In genomic region chr16:70453117-70453890, GRCh38 we compare ENCODE assay signal across 8 cellular contexts. TPM values are rescaled to one million over a fixed set of nuclear protein-coding genes. Genes with fewer than 3 reads are reported as not detected.
DNase-seq lines count a peak whose midpoint lies in the region; ATAC-seq and TF ChIP-seq lines count a peak whose summit lies in the region.

No MANE protein-coding gene starts in this region.

- H3K4me3 ChIP-seq in H7 (ENCODE audit: insufficient read depth, low read depth, low read length) (peak overlapping the region; percentile 83), right atrium auricular region (peak overlapping the region; percentile 89 to 95), skeletal muscle satellite cell (ENCODE audit: low read length) (peak overlapping the region; percentile 91)

- no peak for TF ChIP-seq CTCF in right atrium auricular region (IDR thresholded peaks at IDR 0.05)

- no peaks in the 10 kb centered on the region for H3K36me3 ChIP-seq in H7 (replicated peaks; ENCODE audit: control insufficient read depth, insufficient read depth, low read length)
- H3K36me3 ChIP-seq in right atrium auricular region: no peaks in the 10 kb centered on the region
- H3K36me3 ChIP-seq in skeletal muscle satellite cell (ENCODE audit: insufficient read depth, low read length): no peaks in the 10 kb centered on the region

- CTCF ChIA-PET in activated CD4-positive, alpha-beta memory T cell treated with anti-CD3 and anti-CD28 coated beads for 36 hours (lab: Charles Lee): interaction anchor here (0.6 to 2.6 kb wide), 8 partner anchors 10 to 167 kb away, joined by 3 to 7 read pairs (median 4); partner anchors contain the start of gene ST3GAL2

- peak overlapping the region; percentile 67 for H3K27ac Mint-ChIP-seq in activated CD4-positive, alpha-beta memory T cell treated with anti-CD3 and anti-CD28 coated beads for 36 hours

- H3K27me3 ChIP-seq in H7 (ENCODE audit: control insufficient read depth, insufficient read depth, low read length) (no peaks in the 10 kb centered on the region), right atrium auricular region (no peaks in the 10 kb centered on the region), skeletal muscle satellite cell (ENCODE audit: control insufficient read depth, insufficient read depth, low read length) (no peaks in the 10 kb centered on the region)

- H3K4me1 Mint-ChIP-seq in activated CD4-positive, alpha-beta memory T cell treated with anti-CD3 and anti-CD28 coated beads for 36 hours (ENCODE audit: low read depth): peaks cover 12% of the 10 kb centered on the region

- POLR2A ChIA-PET in activated CD4-positive, alpha-beta memory T cell treated with anti-CD3 and anti-CD28 coated beads for 36 hours (lab: Charles Lee): interaction anchor here (0.6 to 3.7 kb wide), 6 partner anchors 13 to 1285 kb away, joined by 3 to 11 read pairs (median 4); partner anchors contain the start of gene ST3GAL2

- peak overlapping the region in 1 of 2 donors; percentile 85 for H3K27ac ChIP-seq in right atrium auricular region

- H3K4me1 ChIP-seq in right atrium auricular region: peaks cover 0 to 11% of the 10 kb centered on the region in 2 donors
- H3K4me1 ChIP-seq in skeletal muscle satellite cell (ENCODE audit: control insufficient read depth, insufficient read depth, low read length): peaks cover 5% of the 10 kb centered on the region

- H3K9ac ChIP-seq in skeletal muscle satellite cell (ENCODE audit: low read depth, low read length): peak overlapping the region; percentile 95

- no peaks in the 10 kb centered on the region for H3K36me3 Mint-ChIP-seq in activated CD4-positive, alpha-beta memory T cell treated with anti-CD3 and anti-CD28 coated beads for 36 hours

- H3K9me3 ChIP-seq in right atrium auricular region (no peaks in the 10 kb centered on the region), skeletal muscle satellite cell (replicated peaks; ENCODE audit: low read length) (no peaks in the 10 kb centered on the region)

- peak overlapping the region; percentile 85 for H3K4me3 Mint-ChIP-seq in activated CD4-positive, alpha-beta memory T cell treated with anti-CD3 and anti-CD28 coated beads for 36 hours

- H3K27me3 Mint-ChIP-seq in activated CD4-positive, alpha-beta memory T cell treated with anti-CD3 and anti-CD28 coated beads for 36 hours: no peaks in the 10 kb centered on the region

- no peaks in the 10 kb centered on the region for H3K9me3 Mint-ChIP-seq in activated CD4-positive, alpha-beta memory T cell treated with anti-CD3 and anti-CD28 coated beads for 36 hours

- H3K4me2 ChIP-seq in skeletal muscle satellite cell (ENCODE audit: low read length): peak overlapping the region; percentile 76

- ATAC-seq in HG03354 (IDR thresholded peaks at IDR 0.05; ENCODE audit: poor library complexity, severe bottlenecking, unreplicated experiment): no peak

- DNase-seq in H7: no peak
- no peak for DNase-seq in activated CD4-positive, alpha-beta memory T cell treated with anti-CD3 and anti-CD28 coated beads for 36 hours
- no peak for DNase-seq in right atrium auricular region (ENCODE audit: low spot score)
- no peak for DNase-seq in NCI-H2227 treated with DMSO at 0.1 percent for 48 hours (lab: John Stamatoyannopoulos, UW)
- no peak for DNase-seq in kidney glomerular epithelial cell (lab: John Stamatoyannopoulos, UW)
- DNase-seq in 8988T: no peak

- intact Hi-C loops in activated CD4-positive, alpha-beta memory T cell treated with anti-CD3 and anti-CD28 coated beads for 36 hours (cut with micrococcal nuclease): no loop called here

RNA-seq across cellular contexts. Expression of gene FCSK, which starts 1.1 kb away (rescaled TPM):
- total RNA-seq in H7 (2014; rRNA removed; shearing (Covaris generic)): 11.2 and 13.7 TPM in 2 replicates
- 10 to 100 TPM; 13.1 to 14.0 TPM for total RNA-seq in activated CD4-positive, alpha-beta memory T cell treated with anti-CD3 and anti-CD28 coated beads for 36 hours
- 10 to 100 TPM in 1 of 2 donors, 1 to 10 TPM in 1; 9.5 to 10.2 TPM for total RNA-seq in right atrium auricular region
- total RNA-seq in skeletal muscle satellite cell (2012; rRNA removed): 3.7 and 7.6 TPM in 2 replicates

RNA-seq across cellular contexts. Expression of gene ST3GAL2, which starts 14.4 kb away (rescaled TPM):
- 62.7 and 64.1 TPM in 2 replicates for total RNA-seq in H7 (2014; rRNA removed; shearing (Covaris generic))
- total RNA-seq in activated CD4-positive, alpha-beta memory T cell treated with anti-CD3 and anti-CD28 coated beads for 36 hours: 10 to 100 TPM; 16.7 to 17.3 TPM
- 10 to 100 TPM; 13.5 to 16.9 TPM for total RNA-seq in right atrium auricular region
- total RNA-seq in skeletal muscle satellite cell (2012; rRNA removed): 20.8 and 22.5 TPM in 2 replicates
